1 cellular context compared by ENCODE assay signal in the genomic region with DNA sequence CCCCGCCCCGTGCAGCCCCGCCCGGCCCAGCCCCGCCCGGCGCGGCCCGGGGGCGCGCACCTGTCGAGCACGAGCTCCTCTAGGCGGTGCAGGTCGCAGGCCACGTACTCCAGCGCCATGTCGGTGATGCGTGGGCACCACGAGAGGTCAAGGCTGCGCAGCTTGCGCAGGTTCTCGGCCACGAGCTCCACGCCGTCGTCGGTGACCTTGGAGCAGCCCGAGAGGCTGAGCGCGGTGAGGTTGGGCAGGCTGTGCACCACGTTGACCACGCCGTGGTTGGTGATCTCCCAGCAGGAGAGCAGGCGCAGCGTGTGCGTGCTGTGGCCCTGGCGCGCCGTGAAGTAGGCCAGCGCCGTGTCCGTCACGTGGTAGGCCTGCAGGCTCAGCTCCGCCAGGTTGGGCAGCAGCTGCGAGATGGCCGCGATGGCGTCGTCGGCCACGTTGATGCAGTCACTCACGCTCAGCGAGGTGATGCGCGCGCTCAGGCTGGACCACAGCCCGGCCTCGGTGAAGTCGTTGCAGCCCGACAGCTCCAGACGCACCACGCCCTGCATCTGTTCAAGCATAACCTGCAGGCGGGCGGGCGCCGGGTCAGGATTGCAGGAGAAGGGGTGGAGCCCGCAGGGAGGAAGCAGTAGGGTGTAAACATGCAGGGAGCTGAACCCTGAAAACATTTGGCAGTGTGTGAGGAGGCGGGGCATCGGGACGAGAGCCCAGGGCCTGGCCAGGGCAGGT.
TF ChIP-seq lines count a peak whose summit lies in the region.

No MANE protein-coding gene starts in this region.

TF ChIP-seq in SK-N-SH treated with all-trans-retinoic acid at 6 μM for 48 hours, 23 proteins besides CTCF, POLR2A, EP300 and RAD21 (continued from another document):
- TF ChIP-seq, protein P1, sequence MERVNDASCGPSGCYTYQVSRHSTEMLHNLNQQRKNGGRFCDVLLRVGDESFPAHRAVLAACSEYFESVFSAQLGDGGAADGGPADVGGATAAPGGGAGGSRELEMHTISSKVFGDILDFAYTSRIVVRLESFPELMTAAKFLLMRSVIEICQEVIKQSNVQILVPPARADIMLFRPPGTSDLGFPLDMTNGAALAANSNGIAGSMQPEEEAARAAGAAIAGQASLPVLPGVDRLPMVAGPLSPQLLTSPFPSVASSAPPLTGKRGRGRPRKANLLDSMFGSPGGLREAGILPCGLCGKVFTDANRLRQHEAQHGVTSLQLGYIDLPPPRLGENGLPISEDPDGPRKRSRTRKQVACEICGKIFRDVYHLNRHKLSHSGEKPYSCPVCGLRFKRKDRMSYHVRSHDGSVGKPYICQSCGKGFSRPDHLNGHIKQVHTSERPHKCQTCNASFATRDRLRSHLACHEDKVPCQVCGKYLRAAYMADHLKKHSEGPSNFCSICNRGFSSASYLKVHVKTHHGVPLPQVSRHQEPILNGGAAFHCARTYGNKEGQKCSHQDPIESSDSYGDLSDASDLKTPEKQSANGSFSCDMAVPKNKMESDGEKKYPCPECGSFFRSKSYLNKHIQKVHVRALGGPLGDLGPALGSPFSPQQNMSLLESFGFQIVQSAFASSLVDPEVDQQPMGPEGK (CRISPR knock-in tag; IDR thresholded peaks at IDR 0.05; ENCODE audit: borderline replicate concordance) = no peak
- TF ChIP-seq ARNTL (CRISPR knock-in tag; IDR thresholded peaks at IDR 0.05; ENCODE audit: borderline replicate concordance, low read depth) = no peak
- TF ChIP-seq, protein P2, sequence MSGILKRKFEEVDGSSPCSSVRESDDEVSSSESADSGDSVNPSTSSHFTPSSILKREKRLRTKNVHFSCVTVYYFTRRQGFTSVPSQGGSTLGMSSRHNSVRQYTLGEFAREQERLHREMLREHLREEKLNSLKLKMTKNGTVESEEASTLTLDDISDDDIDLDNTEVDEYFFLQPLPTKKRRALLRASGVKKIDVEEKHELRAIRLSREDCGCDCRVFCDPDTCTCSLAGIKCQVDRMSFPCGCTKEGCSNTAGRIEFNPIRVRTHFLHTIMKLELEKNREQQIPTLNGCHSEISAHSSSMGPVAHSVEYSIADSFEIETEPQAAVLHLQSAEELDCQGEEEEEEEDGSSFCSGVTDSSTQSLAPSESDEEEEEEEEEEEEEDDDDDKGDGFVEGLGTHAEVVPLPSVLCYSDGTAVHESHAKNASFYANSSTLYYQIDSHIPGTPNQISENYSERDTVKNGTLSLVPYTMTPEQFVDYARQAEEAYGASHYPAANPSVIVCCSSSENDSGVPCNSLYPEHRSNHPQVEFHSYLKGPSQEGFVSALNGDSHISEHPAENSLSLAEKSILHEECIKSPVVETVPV (CRISPR knock-in tag; IDR thresholded peaks at IDR 0.05) = no peak
- TF ChIP-seq CSDC2 (CRISPR knock-in tag; IDR thresholded peaks at IDR 0.05) = no peak
- no peak for TF ChIP-seq ZFP3 (CRISPR knock-in tag; IDR thresholded peaks at IDR 0.05)
- no peak for TF ChIP-seq RARB (CRISPR knock-in tag; IDR thresholded peaks at IDR 0.05)
